19 cellular contexts compared by ENCODE assay signal in genomic region chr7:65265959-65266519, GRCh38.
DNase-seq lines count a peak whose midpoint lies in the region; ATAC-seq, FAIRE-seq and TF ChIP-seq lines count a peak whose summit lies in the region.
"Had no signal": no experiment of that assay in that cellular context is flagged by ENCODE, and none has a peak within 500 bp of the region (broad histone marks: within the 10 kb centered on the region; RNA-seq: fewer than 3 reads in every experiment).

No MANE protein-coding gene starts in this region.

- H3K27ac ChIP-seq in DND-41 (ENCODE audit: low read length): no peak overlapping the region
- no peak overlapping the region for H3K27ac ChIP-seq in neuronal stem cell (replicated peaks; ENCODE audit: low read length)
- H3K27ac ChIP-seq in pancreas: no peak overlapping the region

- H3K4me3 ChIP-seq in DND-41 (ENCODE audit: low read depth in 1 of 2, low read length in 2 of 2) (no peak overlapping the region), neuronal stem cell (ENCODE audit: low read length in 2 of 2) (no peak overlapping the region), pancreas (no peak overlapping the region)
- H3K4me3 ChIP-seq: HAP-1 had no signal

- peak overlapping the region; percentile 80 for H3K4ac ChIP-seq in neuronal stem cell (ENCODE audit: low read length)

- H3K4me2 ChIP-seq in DND-41 (ENCODE audit: insufficient read depth, low read length): no peak overlapping the region
- no peak overlapping the region for H3K4me2 ChIP-seq in neuronal stem cell (ENCODE audit: insufficient read depth, low read length, poor library complexity, severe bottlenecking)

- H3K18ac ChIP-seq in neuronal stem cell (ENCODE audit: low read length): peak overlapping the region; percentile 84

- ATAC-seq in DND-41 (ENCODE audit: insufficient read depth, low read depth): peak; percentile 52; the same call in 1 of the 3 replicates
- no peak for ATAC-seq in pancreas
- no peak for ATAC-seq in HG02642 (IDR thresholded peaks at IDR 0.05; ENCODE audit: poor library complexity, unreplicated experiment)
- ATAC-seq: Panc1, SK-N-SH treated with all-trans-retinoic acid at 6 μM for 48 hours, T-cell had no signal

- peak overlapping the region; percentile 58 for H3K14ac ChIP-seq in neuronal stem cell (ENCODE audit: low read length)

- TF ChIP-seq CTCF in DND-41 (IDR thresholded peaks at IDR 0.05; ENCODE audit: borderline replicate concordance, extremely low read depth, low read length, poor library complexity, severe bottlenecking) (no peak), pancreas (IDR thresholded peaks at IDR 0.05) (no peak)

- H4K8ac ChIP-seq in neuronal stem cell (ENCODE audit: low read depth, low read length): peak overlapping the region; percentile 74

- no peaks in the 10 kb centered on the region for H3K9me3 ChIP-seq in DND-41 (ENCODE audit: insufficient read depth, low read length, severe bottlenecking)
- H3K9me3 ChIP-seq in neuronal stem cell (replicated peaks in 1 of 2; ENCODE audit: control insufficient read depth in 2 of 2, insufficient read depth in 1 of 2, low read depth in 1 of 2, low read length in 2 of 2): peaks cover 0 to 2% of the 10 kb centered on the region in 2 donors
- no peaks in the 10 kb centered on the region for H3K9me3 ChIP-seq in pancreas
- H3K9me3 ChIP-seq: HAP-1 had no signal

- H2AFZ ChIP-seq in DND-41 (ENCODE audit: low read depth, low read length) (no peak overlapping the region), neuronal stem cell (ENCODE audit: low read length) (peak overlapping the region; percentile 67)

- no peaks in the 10 kb centered on the region for H3K36me3 ChIP-seq in DND-41 (ENCODE audit: insufficient read depth, low read length)
- H3K36me3 ChIP-seq in neuronal stem cell (replicated peaks in 1 of 2; ENCODE audit: control insufficient read depth in 2 of 2, insufficient read depth in 2 of 2, low read length in 2 of 2): no peaks in the 10 kb centered on the region
- no peaks in the 10 kb centered on the region for H3K36me3 ChIP-seq in pancreas
- H3K36me3 ChIP-seq: HAP-1 had no signal

- no peaks in the 10 kb centered on the region for H4K20me1 ChIP-seq in DND-41 (ENCODE audit: insufficient read depth, low read length)

- H2BK12ac ChIP-seq in neuronal stem cell (ENCODE audit: low read length): peak overlapping the region; percentile 99

- H2AK5ac ChIP-seq in neuronal stem cell (ENCODE audit: low read depth, low read length): peak overlapping the region; percentile 98

- no peak overlapping the region for H2BK120ac ChIP-seq in neuronal stem cell (ENCODE audit: low read depth, low read length)

- intact Hi-C loops in pancreas (cut with DNase I): no loop called here

- H3K27me3 ChIP-seq in DND-41 (ENCODE audit: insufficient read depth, low read length, poor library complexity) (no peaks in the 10 kb centered on the region), neuronal stem cell (ENCODE audit: control insufficient read depth in 3 of 3, insufficient read depth in 3 of 3, low read depth in 1 of 3, low read length in 3 of 3) (peaks cover 0 to 21% (median 3%) of the 10 kb centered on the region in 3 experiments), pancreas (peaks cover 0 to 9% (median 4%) of the 10 kb centered on the region in 4 donors)

- DNase-seq in DMS53 (lab: John Stamatoyannopoulos, UW) (peak; percentile 22), DMS53 treated with DMSO at 0.1 percent for 48 hours (lab: John Stamatoyannopoulos, UW; ENCODE audit: unreplicated experiment) (no peak), DND-41 (peak; percentile 8), NCI-H2171 treated with DMSO at 0.1 percent for 48 hours (lab: John Stamatoyannopoulos, UW) (peak; percentile 78), neuronal stem cell (ENCODE audit: low spot score) (no peak), pancreas (no peak), NCI-H774 (lab: John Stamatoyannopoulos, UW) (no peak)
- DNase-seq: 8988T, DMS153, MM.1S, NCI-H1092, NCI-H2081, NCI-H226, T-cell had no signal

- H3K79me1 ChIP-seq in neuronal stem cell (ENCODE audit: low read depth, low read length): peaks cover 3% of the 10 kb centered on the region

- H2BK5ac ChIP-seq in neuronal stem cell (ENCODE audit: low read length): no peak overlapping the region

- H2BK15ac ChIP-seq in neuronal stem cell (ENCODE audit: low read length): peak overlapping the region; percentile 46

- WGBS in neuronal stem cell (ENCODE audit: extremely low coverage in 2 of 2, insufficient read length in 2 of 2, insufficient replicate concordance in 1 of 2), 2 donors: no CpG with 5 or more reads among the region's 7 CpGs
- WGBS in pancreas, 2 donors: 54 to 71% methylated on average over 7 of the region's 7 CpGs

- H4K91ac ChIP-seq in neuronal stem cell (ENCODE audit: low read depth, low read length, poor library complexity): no peak overlapping the region

- H3K9ac ChIP-seq in DND-41 (ENCODE audit: low read depth, low read length) (no peak overlapping the region), neuronal stem cell (ENCODE audit: low read depth, low read length, poor library complexity) (no peak overlapping the region)

- no peak for FAIRE-seq in pancreas (lab: Jason Lieb, UNC)
- FAIRE-seq: GM12892 had no signal

- H3K23ac ChIP-seq in neuronal stem cell (ENCODE audit: low read depth, low read length, poor library complexity): no peak overlapping the region

- H3K79me2 ChIP-seq in DND-41 (ENCODE audit: insufficient read depth, low read length): no peaks in the 10 kb centered on the region

- H3K4me1 ChIP-seq in DND-41 (ENCODE audit: insufficient read depth, low read length) (no peaks in the 10 kb centered on the region), neuronal stem cell (ENCODE audit: control insufficient read depth in 2 of 2, insufficient read depth in 1 of 2, low read depth in 1 of 2, low read length in 2 of 2) (peaks cover 3 to 4% of the 10 kb centered on the region in 2 donors), pancreas (peaks cover 0 to 4% (median 0%) of the 10 kb centered on the region in 3 donors)

Comparison
In these comparisons a context has a peak if more than half of its experiments do, and no peak if none do; other contexts are left out.
1. DNase-seq: peak in DMS53 (single experiment), DND-41 (single experiment) and NCI-H2171 treated with DMSO at 0.1 percent for 48 hours (single experiment); none in DMS53 treated with DMSO at 0.1 percent for 48 hours (single experiment), neuronal stem cell (single experiment), pancreas (0 of 6) and NCI-H774 (single experiment).